22 cellular contexts compared by ENCODE assay signal in the genomic region with DNA sequence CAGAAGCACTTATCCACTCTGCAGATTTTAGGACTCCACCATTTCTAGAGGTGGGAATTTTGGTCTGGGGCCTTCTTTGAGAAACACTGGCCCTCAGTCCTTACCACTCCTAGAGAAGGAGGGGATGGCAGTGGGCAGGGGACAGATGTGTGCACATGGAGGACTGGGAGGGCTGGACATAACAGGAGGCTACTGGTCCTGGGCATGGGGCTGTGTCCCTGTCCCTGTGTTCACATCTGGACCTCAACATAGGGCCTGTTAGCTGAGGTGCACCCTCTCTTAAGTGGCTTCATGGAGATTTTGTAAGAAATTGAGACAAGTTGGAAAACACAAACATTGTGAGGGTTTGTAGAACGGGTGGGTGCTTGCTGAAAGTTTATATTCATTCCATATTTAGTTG.
DNase-seq lines count a peak whose midpoint lies in the region; ATAC-seq, FAIRE-seq and TF ChIP-seq lines count a peak whose summit lies in the region.
"Had no signal": no experiment of that assay in that cellular context is flagged by ENCODE, and none has a peak within 500 bp of the region (broad histone marks: within the 10 kb centered on the region; RNA-seq: fewer than 3 reads in every experiment).

No MANE protein-coding gene starts in this region.

- no peaks in the 10 kb centered on the region for H3K27me3 ChIP-seq in foreskin keratinocyte
- H3K27me3 ChIP-seq: breast epithelium had no signal

- peak overlapping the region; percentile 56 for H3K27ac Mint-ChIP-seq in mesothelial cell of epicardium
- H3K27ac Mint-ChIP-seq: activated CD4-positive, alpha-beta memory T cell treated with anti-CD3 and anti-CD28 coated beads, Interleukin-2, amount 10 ng/mL, durations not matched to agents 7 days and 5 days; CD4-positive, alpha-beta T cell had no signal

- no peak for FAIRE-seq in urothelium cell line (lab: Jason Lieb, UNC)
- FAIRE-seq: endometrium had no signal

- ATAC-seq in GM21360 (IDR thresholded peaks at IDR 0.05; ENCODE audit: unreplicated experiment) (peak; percentile 8), HG03439 (IDR thresholded peaks at IDR 0.05; ENCODE audit: unreplicated experiment) (peak; percentile 14), HG02571 (IDR thresholded peaks at IDR 0.05; ENCODE audit: unreplicated experiment) (no peak), foreskin keratinocyte (no peak)
- ATAC-seq in activated CD4-positive, CD25-positive, alpha-beta regulatory T cell treated with anti-CD3 and anti-CD28 coated beads, Interleukin-2, amount 50 U/mL, for 24 hours: no peak

- no peak overlapping the region for H3K4me3 Mint-ChIP-seq in mesothelial cell of epicardium
- H3K4me3 Mint-ChIP-seq: activated CD4-positive, alpha-beta memory T cell treated with anti-CD3 and anti-CD28 coated beads, Interleukin-2, amount 10 ng/mL, durations not matched to agents 7 days and 5 days; CD4-positive, alpha-beta T cell had no signal

- peaks cover 34% of the 10 kb centered on the region for H3K36me3 Mint-ChIP-seq in mesothelial cell of epicardium

- TF ChIP-seq CTCF in mesothelial cell of epicardium (IDR thresholded peaks at IDR 0.05; ENCODE audit: unreplicated experiment): no peak
- TF ChIP-seq CTCF in foreskin keratinocyte (conservative IDR thresholded peaks at IDR 0.05): no peak

- no peak overlapping the region for H3K27ac ChIP-seq in foreskin keratinocyte
- H3K27ac ChIP-seq: breast epithelium, coronary artery, psoas muscle had no signal

- no peak for DNase-seq in mesothelial cell of epicardium (ENCODE audit: low spot score in 2 of 2, unreplicated experiment in 2 of 2)
- DNase-seq in urothelium cell line (ENCODE audit: low spot score): no peak
- no peak for DNase-seq in foreskin keratinocyte
- DNase-seq: activated CD4-positive, alpha-beta memory T cell treated with anti-CD3 and anti-CD28 coated beads, Interleukin-2, amount 10 ng/mL, durations not matched to agents 7 days and 5 days; activated naive CD4-positive, alpha-beta T cell; CD4-positive, alpha-beta T cell; DMS153; GOT3; NCI-H1417; NCI-H69; psoas muscle; stimulated activated CD4-positive, alpha-beta T cell treated with anti-CD3 and anti-CD28 coated beads, Interleukin-1b, Interleukin-23, amount 100 ng/mL, for 48 hours; stimulated activated naive CD4-positive, alpha-beta T cell; T-helper 2 cell had no signal

- H3K4me3 ChIP-seq in GM08714 (ENCODE audit: low read length): peak overlapping the region; percentile 26; the same call in 1 of the 2 replicates
- H3K4me3 ChIP-seq: breast epithelium, coronary artery, psoas muscle had no signal

- H3K9me3 Mint-ChIP-seq in mesothelial cell of epicardium: no peaks in the 10 kb centered on the region
- H3K9me3 Mint-ChIP-seq: activated CD4-positive, alpha-beta memory T cell treated with anti-CD3 and anti-CD28 coated beads, Interleukin-2, amount 10 ng/mL, durations not matched to agents 7 days and 5 days; CD4-positive, alpha-beta T cell had no signal

- peaks cover 14% of the 10 kb centered on the region for H3K4me1 ChIP-seq in foreskin keratinocyte
- H3K4me1 ChIP-seq: breast epithelium had no signal

- peaks cover 14% of the 10 kb centered on the region for H3K4me1 Mint-ChIP-seq in mesothelial cell of epicardium
- H3K4me1 Mint-ChIP-seq: activated CD4-positive, alpha-beta memory T cell treated with anti-CD3 and anti-CD28 coated beads, Interleukin-2, amount 10 ng/mL, durations not matched to agents 7 days and 5 days had no signal

- no peaks in the 10 kb centered on the region for H3K27me3 Mint-ChIP-seq in mesothelial cell of epicardium (ENCODE audit: low read depth)
- H3K27me3 Mint-ChIP-seq: activated CD4-positive, alpha-beta memory T cell treated with anti-CD3 and anti-CD28 coated beads, Interleukin-2, amount 10 ng/mL, durations not matched to agents 7 days and 5 days; CD4-positive, alpha-beta T cell had no signal

Comparison
In these comparisons a context has a peak if more than half of its experiments do, and no peak if none do; other contexts are left out.
1. ATAC-seq: peak in GM21360 (single experiment) and HG03439 (single experiment); none in activated CD4-positive, CD25-positive, alpha-beta regulatory T cell treated with anti-CD3 and anti-CD28 coated beads, Interleukin-2, amount 50 U/mL, for 24 hours (0 of 2), HG02571 (single experiment) and foreskin keratinocyte (single experiment).